Comparison of ENCODE assay signal across 13 cellular contexts in genomic region chr6:118252474-118252873, GRCh38.
A peak's percentile ranks its signal among the peaks of the same experiment; 100 is the strongest.
DNase-seq lines count a peak whose midpoint lies in the region; ATAC-seq lines count a peak whose summit lies in the region.
"Had no signal": no experiment of that assay in that cellular context is flagged by ENCODE, and none has a peak within 500 bp of the region (broad histone marks: within the 10 kb centered on the region; RNA-seq: fewer than 3 reads in every experiment).

No MANE protein-coding gene starts in this region.

- H3K9ac ChIP-seq in Karpas-422 (ENCODE audit: low read length) = no peak overlapping the region

- no peaks in the 10 kb centered on the region for H3K4me1 ChIP-seq in Karpas-422 (ENCODE audit: low read length)
- H3K4me1 ChIP-seq: right lobe of liver had no signal

- no peak overlapping the region for H3K27ac Mint-ChIP-seq in activated CD4-positive, alpha-beta T cell treated with anti-CD3 and anti-CD28 coated beads, Interleukin-2, amount 10 ng/mL, durations not matched to agents 24 days and 14 days
- H3K27ac Mint-ChIP-seq: memory B cell, T-cell had no signal

- H3K9me3 ChIP-seq in Karpas-422 (ENCODE audit: low read length) = no peaks in the 10 kb centered on the region
- H3K9me3 ChIP-seq: right lobe of liver had no signal

- H3K4me2 ChIP-seq in Karpas-422 (ENCODE audit: low read depth, low read length, poor library complexity, severe bottlenecking) = no peak overlapping the region

- no peaks in the 10 kb centered on the region for H3K79me2 ChIP-seq in Karpas-422 (ENCODE audit: low read length)

- H4K20me1 ChIP-seq in Karpas-422 (ENCODE audit: insufficient read depth, low read depth, low read length) = no peaks in the 10 kb centered on the region

- no peaks in the 10 kb centered on the region for H3K9me2 ChIP-seq in Karpas-422 (replicated peaks; ENCODE audit: insufficient read depth, low read length)

- intact Hi-C loops in activated CD4-positive, alpha-beta T cell treated with anti-CD3 and anti-CD28 coated beads, Interleukin-2, amount 10 ng/mL, durations not matched to agents 24 days and 14 days (cut with micrococcal nuclease) = no loop called here
- intact Hi-C loops in cardiac septum (cut with DNase I) = no loop called here

- H3K36me3 Mint-ChIP-seq in activated CD4-positive, alpha-beta T cell treated with anti-CD3 and anti-CD28 coated beads, Interleukin-2, amount 10 ng/mL, durations not matched to agents 24 days and 14 days (ENCODE audit: low read depth) = no peaks in the 10 kb centered on the region
- H3K36me3 Mint-ChIP-seq: memory B cell, T-cell had no signal

- DNase-seq in activated CD4-positive, alpha-beta T cell treated with anti-CD3 and anti-CD28 coated beads, Interleukin-2, amount 10 ng/mL, durations not matched to agents 24 days and 14 days = peak; percentile 22
- DNase-seq in activated CD4-positive, alpha-beta T cell treated with anti-CD3 and anti-CD28 coated beads for 48 hours = no peak
- DNase-seq in Karpas-422 = peak; percentile 60
- DNase-seq in myocyte (ENCODE audit: low read depth) = peak; percentile 6
- DNase-seq in cardiac septum (ENCODE audit: low spot score) = no peak
- DNase-seq in NCI-H2081 treated with DMSO at 0.1 percent for 48 hours (lab: John Stamatoyannopoulos, UW) = no peak
- no peak for DNase-seq in hippocampal formation (lab: John Stamatoyannopoulos, UW)
- DNase-seq: central memory CD4-positive, alpha-beta T cell; NCI-H2171; right lobe of liver; T-cell had no signal

- H3K9me3 Mint-ChIP-seq in activated CD4-positive, alpha-beta T cell treated with anti-CD3 and anti-CD28 coated beads, Interleukin-2, amount 10 ng/mL, durations not matched to agents 24 days and 14 days = no peaks in the 10 kb centered on the region
- H3K9me3 Mint-ChIP-seq: T-cell had no signal

- H3K27me3 ChIP-seq in Karpas-422 (ENCODE audit: low read length) = no peaks in the 10 kb centered on the region
- H3K27me3 ChIP-seq: right lobe of liver had no signal

- H3K27me3 Mint-ChIP-seq in activated CD4-positive, alpha-beta T cell treated with anti-CD3 and anti-CD28 coated beads, Interleukin-2, amount 10 ng/mL, durations not matched to agents 24 days and 14 days = peaks cover 3% of the 10 kb centered on the region

- no peak overlapping the region for H3K27ac ChIP-seq in Karpas-422 (ENCODE audit: low read length)
- H3K27ac ChIP-seq: right lobe of liver had no signal

- H2AFZ ChIP-seq in Karpas-422 (ENCODE audit: low read length) = no peak overlapping the region

- no peaks in the 10 kb centered on the region for H3K4me1 Mint-ChIP-seq in activated CD4-positive, alpha-beta T cell treated with anti-CD3 and anti-CD28 coated beads, Interleukin-2, amount 10 ng/mL, durations not matched to agents 24 days and 14 days
- H3K4me1 Mint-ChIP-seq: memory B cell had no signal

- no peaks in the 10 kb centered on the region for H3K36me3 ChIP-seq in Karpas-422 (ENCODE audit: insufficient read depth, low read length)
- H3K36me3 ChIP-seq: right lobe of liver had no signal

- no peak overlapping the region for H3K4me3 ChIP-seq in Karpas-422 (ENCODE audit: low read length)
- H3K4me3 ChIP-seq: right lobe of liver had no signal

- peak; percentile 50 for ATAC-seq in HG02588 (IDR thresholded peaks at IDR 0.05; ENCODE audit: unreplicated experiment)
- ATAC-seq: right lobe of liver, T-cell had no signal

- no peak overlapping the region for H3K4me3 Mint-ChIP-seq in activated CD4-positive, alpha-beta T cell treated with anti-CD3 and anti-CD28 coated beads, Interleukin-2, amount 10 ng/mL, durations not matched to agents 24 days and 14 days
- H3K4me3 Mint-ChIP-seq: memory B cell, T-cell had no signal

Comparison
In these comparisons a context has a peak if more than half of its experiments do, and no peak if none do; other contexts are left out.
1. DNase-seq: peak in activated CD4-positive, alpha-beta T cell treated with anti-CD3 and anti-CD28 coated beads, Interleukin-2, amount 10 ng/mL, durations not matched to agents 24 days and 14 days (single experiment), Karpas-422 (single experiment) and myocyte (single experiment); none in activated CD4-positive, alpha-beta T cell treated with anti-CD3 and anti-CD28 coated beads for 48 hours (single experiment), cardiac septum (single experiment), NCI-H2081 treated with DMSO at 0.1 percent for 48 hours (single experiment) and hippocampal formation (0 of 2).